ENCODE assay signal across 17 cellular contexts in genomic region chr9:112041199-112041535, GRCh38.
DNase-seq lines count a peak whose midpoint lies in the region; TF ChIP-seq lines count a peak whose summit lies in the region.
"Had no signal": no experiment of that assay in that cellular context is flagged by ENCODE, and none has a peak within 500 bp of the region (broad histone marks: within the 10 kb centered on the region; RNA-seq: fewer than 3 reads in every experiment).

No MANE protein-coding gene starts in this region.

- peak overlapping the region; percentile 94 for H3K27ac Mint-ChIP-seq in Calu3 (ENCODE audit: unreplicated experiment)
- H3K27ac Mint-ChIP-seq: activated CD4-positive, alpha-beta memory T cell treated with anti-CD3 and anti-CD28 coated beads, Interleukin-2, amount 10 ng/mL, durations not matched to agents 7 days and 5 days; dendritic cell treated with granulocyte-macrophage colony-stimulating factor and Interleukin-4, amounts not matched to agents 40 ng/mL and 50 ng/mL, for 4 days had no signal

- H3K79me2 ChIP-seq in osteoblast (ENCODE audit: insufficient read depth, low read length) = peaks cover 8% of the 10 kb centered on the region

- no peak overlapping the region for H2AFZ ChIP-seq in osteoblast (ENCODE audit: low read length)

- H3K9me3 ChIP-seq in osteoblast (ENCODE audit: low read depth, low read length) = no peaks in the 10 kb centered on the region
- H3K9me3 ChIP-seq: uterus had no signal

- H4K20me1 ChIP-seq in osteoblast (ENCODE audit: insufficient read depth, low read length) = no peaks in the 10 kb centered on the region

- intact Hi-C loops in Calu3 (cut with micrococcal nuclease; ENCODE audit: unreplicated experiment) (no loop called here), posterior vena cava (cut with DNase I) (no loop called here)

- H3K4me1 ChIP-seq in osteoblast (ENCODE audit: insufficient read depth, low read length) = peaks cover 52% of the 10 kb centered on the region
- H3K4me1 ChIP-seq: uterus had no signal

- H3K4me3 ChIP-seq in osteoblast (ENCODE audit: insufficient read depth, low read length) = no peak overlapping the region
- H3K4me3 ChIP-seq: uterus had no signal

- peaks cover 5% of the 10 kb centered on the region for H3K36me3 Mint-ChIP-seq in Calu3 (ENCODE audit: insufficient read depth, unreplicated experiment)
- H3K36me3 Mint-ChIP-seq: WTC11 had no signal

- no peaks in the 10 kb centered on the region for H3K9me3 Mint-ChIP-seq in Calu3 (ENCODE audit: low read depth, unreplicated experiment)
- H3K9me3 Mint-ChIP-seq: activated CD4-positive, alpha-beta memory T cell treated with anti-CD3 and anti-CD28 coated beads, Interleukin-2, amount 10 ng/mL, durations not matched to agents 7 days and 5 days; CD14-positive monocyte; dendritic cell treated with granulocyte-macrophage colony-stimulating factor and Interleukin-4, amounts not matched to agents 40 ng/mL and 50 ng/mL, for 4 days; WTC11 had no signal

- no peaks in the 10 kb centered on the region for H3K27me3 ChIP-seq in osteoblast (ENCODE audit: insufficient read depth, low read length)
- H3K27me3 ChIP-seq: uterus had no signal

- POLR2A ChIA-PET in RWPE1 (lab: Yijun Ruan, JAX; ENCODE audit: low non-redundant PET) = no interaction called here

- H3K27me3 Mint-ChIP-seq in Calu3 (ENCODE audit: unreplicated experiment) = no peaks in the 10 kb centered on the region
- H3K27me3 Mint-ChIP-seq: activated CD4-positive, alpha-beta memory T cell treated with anti-CD3 and anti-CD28 coated beads, Interleukin-2, amount 10 ng/mL, durations not matched to agents 7 days and 5 days; dendritic cell treated with granulocyte-macrophage colony-stimulating factor and Interleukin-4, amounts not matched to agents 40 ng/mL and 50 ng/mL, for 4 days had no signal

- DNase-seq in Calu3 = no peak
- DNase-seq in RWPE1 (ENCODE audit: low spot score) = no peak
- DNase-seq in epithelial cell of prostate (ENCODE audit: low read depth, low spot score) = no peak
- no peak for DNase-seq in osteoblast (ENCODE audit: insufficient read length, low spot score, missing footprints)
- DNase-seq in activated CD4-positive, alpha-beta T cell treated with anti-CD3 and anti-CD28 coated beads, Interleukin-2, amount 50 U/mL, for 1 hour = no peak
- DNase-seq in cerebellar cortex (ENCODE audit: low spot score) = no peak
- no peak for DNase-seq in substantia nigra (lab: John Stamatoyannopoulos, UW)
- no peak for DNase-seq in posterior vena cava (ENCODE audit: low spot score)
- DNase-seq: activated CD4-positive, alpha-beta memory T cell treated with anti-CD3 and anti-CD28 coated beads, Interleukin-2, amount 10 ng/mL, durations not matched to agents 7 days and 5 days; hippocampal formation; KBM-7; NCI-H1436 treated with DMSO at 0.1 percent for 48 hours; NCI-H524 had no signal

- no peak overlapping the region for H3K4me3 Mint-ChIP-seq in Calu3 (ENCODE audit: low read depth, unreplicated experiment)
- H3K4me3 Mint-ChIP-seq: activated CD4-positive, alpha-beta memory T cell treated with anti-CD3 and anti-CD28 coated beads, Interleukin-2, amount 10 ng/mL, durations not matched to agents 7 days and 5 days; CD14-positive monocyte; dendritic cell treated with granulocyte-macrophage colony-stimulating factor and Interleukin-4, amounts not matched to agents 40 ng/mL and 50 ng/mL, for 4 days had no signal

- TF ChIP-seq CTCF in Calu3 (IDR thresholded peaks at IDR 0.05; ENCODE audit: unreplicated experiment) (no peak), RWPE1 (conservative IDR thresholded peaks at IDR 0.05; ENCODE audit: low read depth) (no peak), osteoblast (IDR thresholded peaks at IDR 0.05; ENCODE audit: extremely low read depth, low read depth, low read length) (no peak)

- H3K4me2 ChIP-seq in osteoblast (ENCODE audit: insufficient read depth, low read length) = no peak overlapping the region

- H3K27ac ChIP-seq in RWPE1 (peak overlapping the region; percentile 80), epithelial cell of prostate (peak overlapping the region; percentile 78), osteoblast (ENCODE audit: low read depth, low read length) (peak overlapping the region; percentile 94), substantia nigra (ENCODE audit: low read depth, low read length, poor library complexity, severe bottlenecking) (no peak overlapping the region)
- H3K27ac ChIP-seq: uterus had no signal

- no peaks in the 10 kb centered on the region for H3K36me3 ChIP-seq in osteoblast (ENCODE audit: insufficient read depth, low read length)
- H3K36me3 ChIP-seq: uterus had no signal

- H3K4me1 Mint-ChIP-seq in Calu3 (ENCODE audit: low read depth, unreplicated experiment) = peaks cover 28% of the 10 kb centered on the region

- TSS peak; percentile 55 for BruUV-seq in Calu3 (replicated peaks; lab: Mats Ljungman, UMichigan)

- CTCF ChIA-PET in Calu3 (lab: Charles Lee) = interaction anchor here (0.5 to 0.7 kb wide), 2 partner anchors 11 to 34 kb away, joined by 5 read pairs; no protein-coding TSS in a partner anchor
- CTCF ChIA-PET in RWPE1 (lab: Yijun Ruan, JAX) = no interaction called here
